Comparison of ENCODE assay signal across 1 cellular context in the genomic region with DNA sequence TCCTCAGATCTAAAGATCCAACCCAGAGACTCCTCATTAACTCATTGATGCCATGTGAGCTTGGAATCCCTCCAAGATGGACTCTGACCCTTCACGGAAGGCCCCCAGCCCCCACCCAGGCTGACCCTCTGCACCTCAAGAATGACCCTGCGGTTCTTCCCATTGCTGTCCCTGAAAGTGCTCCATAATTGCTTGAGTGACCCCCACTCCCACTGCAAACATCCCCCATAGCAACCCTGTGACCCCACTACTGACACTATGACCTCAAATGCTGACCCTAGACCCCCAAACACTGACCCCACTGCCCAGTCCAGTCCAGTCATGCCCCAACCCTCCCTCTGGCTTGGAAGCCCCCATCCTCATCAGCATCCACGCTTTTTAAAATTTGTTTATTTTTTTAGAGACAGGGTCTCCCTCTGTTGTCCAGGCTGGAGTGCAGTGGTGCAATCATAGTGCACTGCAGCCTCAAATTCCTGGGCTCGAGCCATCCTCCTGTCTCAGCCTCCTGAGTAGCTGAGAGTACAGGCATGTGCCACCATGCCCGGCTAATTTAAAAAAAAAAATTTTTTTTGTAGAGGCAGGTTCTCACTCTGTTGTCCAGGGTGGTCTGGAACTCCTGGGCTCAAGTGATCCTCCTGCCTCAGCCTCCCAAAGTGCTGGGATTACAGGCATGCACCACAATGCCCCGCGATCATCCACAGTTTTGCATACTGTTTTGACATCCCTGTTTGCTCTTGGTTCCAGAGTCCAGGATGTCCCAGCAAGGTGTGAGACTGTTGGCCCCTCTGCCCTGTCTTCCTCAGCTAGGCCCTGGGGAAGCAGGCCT.
TF ChIP-seq lines count a peak whose summit lies in the region.

No MANE protein-coding gene starts in this region.

TF ChIP-seq in IMR-90, 13 proteins besides CTCF, POLR2A, EP300 and RAD21:
- TF ChIP-seq NFE2L2 (IDR thresholded peaks at IDR 0.05; ENCODE audit: low read depth, low read length) (no peak), FOS (IDR thresholded peaks at IDR 0.05; ENCODE audit: low read depth, low read length) (no peak), CEBPB (IDR thresholded peaks at IDR 0.05; ENCODE audit: low read depth, low read length) (no peak), MAZ (IDR thresholded peaks at IDR 0.05; ENCODE audit: borderline replicate concordance, low read depth, low read length) (no peak)
